In genomic region chr17:69062860-69063621, GRCh38 we compare ENCODE assay signal across 1 cellular context.
TF ChIP-seq lines count a peak whose summit lies in the region.

No MANE protein-coding gene starts in this region.

TF ChIP-seq in K562, 482 proteins besides CTCF, POLR2A, EP300 and RAD21 (continued from another document):
- TF ChIP-seq, protein P1, sequence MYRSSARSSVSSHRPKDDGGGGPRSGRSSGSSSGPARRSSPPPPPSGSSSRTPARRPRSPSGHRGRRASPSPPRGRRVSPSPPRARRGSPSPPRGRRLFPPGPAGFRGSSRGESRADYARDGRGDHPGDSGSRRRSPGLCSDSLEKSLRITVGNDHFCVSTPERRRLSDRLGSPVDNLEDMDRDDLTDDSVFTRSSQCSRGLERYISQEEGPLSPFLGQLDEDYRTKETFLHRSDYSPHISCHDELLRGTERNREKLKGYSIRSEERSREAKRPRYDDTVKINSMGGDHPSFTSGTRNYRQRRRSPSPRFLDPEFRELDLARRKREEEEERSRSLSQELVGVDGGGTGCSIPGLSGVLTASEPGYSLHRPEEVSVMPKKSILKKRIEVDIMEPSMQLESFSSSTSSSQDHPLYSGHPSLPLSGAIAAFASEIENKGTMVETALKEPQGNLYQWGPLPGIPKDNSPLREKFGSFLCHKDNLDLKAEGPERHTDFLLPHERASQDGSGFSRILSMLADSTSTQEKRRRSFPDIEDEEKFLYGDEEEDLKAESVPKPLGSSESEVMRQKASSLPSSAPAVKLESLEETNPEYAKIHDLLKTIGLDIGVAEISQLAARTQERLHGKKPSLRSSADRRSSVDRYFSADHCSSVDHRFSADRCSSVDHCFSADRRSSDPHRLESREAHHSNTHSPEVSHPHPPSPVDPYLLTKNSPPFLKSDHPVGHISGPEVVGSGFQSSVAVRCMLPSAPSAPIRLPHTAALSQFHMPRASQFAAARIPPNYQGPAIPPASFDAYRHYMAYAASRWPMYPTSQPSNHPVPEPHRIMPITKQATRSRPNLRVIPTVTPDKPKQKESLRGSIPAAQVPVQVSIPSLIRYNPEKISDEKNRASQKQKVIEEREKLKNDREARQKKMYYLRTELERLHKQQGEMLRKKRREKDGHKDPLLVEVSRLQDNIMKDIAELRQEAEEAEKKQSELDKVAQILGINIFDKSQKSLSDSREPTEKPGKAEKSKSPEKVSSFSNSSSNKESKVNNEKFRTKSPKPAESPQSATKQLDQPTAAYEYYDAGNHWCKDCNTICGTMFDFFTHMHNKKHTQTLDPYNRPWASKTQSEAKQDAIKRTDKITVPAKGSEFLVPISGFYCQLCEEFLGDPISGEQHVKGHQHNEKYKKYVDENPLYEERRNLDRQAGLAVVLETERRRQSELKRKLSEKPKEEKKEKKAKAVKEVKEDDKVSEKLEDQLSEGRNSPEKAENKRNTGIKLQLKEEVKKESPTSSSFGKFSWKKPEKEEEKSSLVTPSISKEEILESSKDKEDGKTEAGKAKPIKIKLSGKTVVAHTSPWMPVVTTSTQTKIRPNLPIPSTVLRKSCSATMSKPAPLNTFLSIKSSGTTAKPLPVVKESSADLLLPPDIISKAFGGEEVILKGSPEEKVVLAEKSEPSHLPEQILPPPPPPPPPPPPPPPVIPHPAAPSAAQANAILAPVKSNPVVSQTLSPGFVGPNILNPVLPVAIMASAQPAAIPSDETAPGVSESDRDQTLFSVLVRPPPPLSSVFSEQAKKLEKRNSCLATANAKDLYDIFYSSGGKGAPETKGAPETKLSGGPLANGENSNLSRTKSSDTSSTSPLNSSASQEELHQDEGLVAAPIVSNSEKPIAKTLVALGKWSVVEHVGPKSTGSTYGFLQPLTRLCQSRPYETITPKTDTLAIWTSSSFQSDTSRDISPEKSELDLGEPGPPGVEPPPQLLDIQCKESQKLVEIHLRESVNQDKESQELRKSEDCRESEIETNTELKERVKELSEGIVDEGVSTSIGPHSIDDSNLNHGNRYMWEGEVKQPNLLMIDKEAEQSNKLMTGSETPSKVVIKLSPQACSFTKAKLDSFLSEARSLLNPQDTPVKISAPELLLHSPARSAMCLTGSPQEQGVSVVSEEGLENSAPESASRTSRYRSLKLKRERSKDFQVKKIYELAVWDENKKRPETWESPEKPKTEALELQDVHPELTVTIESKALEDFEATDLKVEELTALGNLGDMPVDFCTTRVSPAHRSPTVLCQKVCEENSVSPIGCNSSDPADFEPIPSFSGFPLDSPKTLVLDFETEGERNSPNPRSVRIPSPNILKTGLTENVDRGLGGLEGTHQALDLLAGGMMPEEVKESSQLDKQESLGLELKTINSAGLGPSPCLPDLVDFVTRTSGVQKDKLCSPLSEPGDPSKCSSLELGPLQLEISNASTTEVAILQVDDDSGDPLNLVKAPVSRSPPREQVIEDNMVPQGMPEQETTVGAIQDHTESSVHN (IDR thresholded peaks at IDR 0.05; ENCODE audit: borderline replicate concordance in 1 of 2, low read depth in 1 of 2) = no peak
- no peak for TF ChIP-seq RERE (CRISPR knock-in tag; IDR thresholded peaks at IDR 0.05; ENCODE audit: borderline replicate concordance)
- TF ChIP-seq, protein P2, sequence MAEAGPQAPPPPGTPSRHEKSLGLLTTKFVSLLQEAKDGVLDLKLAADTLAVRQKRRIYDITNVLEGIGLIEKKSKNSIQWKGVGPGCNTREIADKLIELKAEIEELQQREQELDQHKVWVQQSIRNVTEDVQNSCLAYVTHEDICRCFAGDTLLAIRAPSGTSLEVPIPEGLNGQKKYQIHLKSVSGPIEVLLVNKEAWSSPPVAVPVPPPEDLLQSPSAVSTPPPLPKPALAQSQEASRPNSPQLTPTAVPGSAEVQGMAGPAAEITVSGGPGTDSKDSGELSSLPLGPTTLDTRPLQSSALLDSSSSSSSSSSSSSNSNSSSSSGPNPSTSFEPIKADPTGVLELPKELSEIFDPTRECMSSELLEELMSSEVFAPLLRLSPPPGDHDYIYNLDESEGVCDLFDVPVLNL (CRISPR knock-in tag; IDR thresholded peaks at IDR 0.05; ENCODE audit: low read depth) = no peak
- TF ChIP-seq, protein P3, sequence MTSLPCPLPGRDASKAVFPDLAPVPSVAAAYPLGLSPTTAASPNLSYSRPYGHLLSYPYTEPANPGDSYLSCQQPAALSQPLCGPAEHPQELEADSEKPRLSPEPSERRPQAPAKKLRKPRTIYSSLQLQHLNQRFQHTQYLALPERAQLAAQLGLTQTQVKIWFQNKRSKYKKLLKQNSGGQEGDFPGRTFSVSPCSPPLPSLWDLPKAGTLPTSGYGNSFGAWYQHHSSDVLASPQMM (CRISPR knock-in tag; IDR thresholded peaks at IDR 0.05) = no peak
- TF ChIP-seq STAG1 (CRISPR knock-in tag; IDR thresholded peaks at IDR 0.05; ENCODE audit: borderline replicate concordance) = no peak
- no peak for TF ChIP-seq JUNB (CRISPR knock-in tag; conservative IDR thresholded peaks at IDR 0.05)
- no peak for TF ChIP-seq EGR1 (conservative IDR thresholded peaks at IDR 0.05)
- TF ChIP-seq, protein P4, sequence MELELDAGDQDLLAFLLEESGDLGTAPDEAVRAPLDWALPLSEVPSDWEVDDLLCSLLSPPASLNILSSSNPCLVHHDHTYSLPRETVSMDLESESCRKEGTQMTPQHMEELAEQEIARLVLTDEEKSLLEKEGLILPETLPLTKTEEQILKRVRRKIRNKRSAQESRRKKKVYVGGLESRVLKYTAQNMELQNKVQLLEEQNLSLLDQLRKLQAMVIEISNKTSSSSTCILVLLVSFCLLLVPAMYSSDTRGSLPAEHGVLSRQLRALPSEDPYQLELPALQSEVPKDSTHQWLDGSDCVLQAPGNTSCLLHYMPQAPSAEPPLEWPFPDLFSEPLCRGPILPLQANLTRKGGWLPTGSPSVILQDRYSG (tag; conservative IDR thresholded peaks at IDR 0.05; ENCODE audit: low read depth) = no peak
